ENCODE assay signal across 24 cellular contexts in the genomic region with DNA sequence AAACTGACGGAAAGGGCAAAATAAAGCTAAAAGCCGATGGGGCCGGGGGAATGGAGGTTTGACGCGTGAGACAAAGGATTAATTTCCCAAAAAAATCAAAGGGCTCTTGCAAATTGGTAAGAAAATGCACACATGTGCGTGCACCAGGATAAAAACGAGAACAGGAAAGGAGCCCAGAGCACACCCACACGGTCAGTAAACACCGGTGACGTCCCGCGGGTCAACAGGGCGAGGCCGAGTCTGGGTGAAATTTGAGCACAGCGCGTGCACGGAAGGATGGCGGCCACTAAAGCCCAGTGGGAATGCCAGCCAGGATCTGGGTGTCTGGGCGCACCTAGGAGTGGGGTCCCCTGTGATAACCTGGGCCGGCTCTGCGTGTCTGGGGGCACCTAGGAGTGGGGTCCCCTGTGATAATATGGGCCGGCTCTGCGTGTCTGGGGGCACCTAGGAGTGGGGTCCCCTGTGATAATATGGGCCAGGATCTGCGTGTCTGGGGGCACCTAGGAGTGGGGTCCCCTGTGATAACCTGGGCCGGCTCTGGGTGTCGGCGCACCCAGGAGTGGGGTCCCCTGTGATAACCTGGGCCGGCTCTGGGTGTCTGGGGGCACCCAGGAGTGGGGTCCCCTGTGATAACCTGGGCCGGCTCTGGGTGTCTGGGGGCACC.
"Had no signal": no experiment of that assay in that cellular context is flagged by ENCODE, and none has a peak within 500 bp of the region (broad histone marks: within the 10 kb centered on the region; RNA-seq: fewer than 3 reads in every experiment).

No MANE protein-coding gene starts in this region.

- H3K9me3 ChIP-seq: gastrocnemius medialis, heart left ventricle, neutrophil, prostate gland, right atrium auricular region, testis, tibial artery had no signal

- DNase-seq: cerebellar nuclear complex; cortex of kidney; dorsolateral prefrontal cortex; effector CD4-positive, alpha-beta T cell; gastrocnemius medialis; heart left ventricle; kidney; naive B cell; stimulated activated CD4-positive, alpha-beta T cell treated with anti-CD3 and anti-CD28 coated beads, Interleukin-12 subunit alpha, Interleukin-12 subunit beta, amount 100 ng/mL, for 4 hours; stimulated activated CD4-positive, alpha-beta T cell treated with anti-CD3 and anti-CD28 coated beads, Interleukin-1b, Interleukin-23, amount 100 ng/mL, for 48 hours; stimulated activated CD4-positive, alpha-beta T cell treated with anti-CD3 and anti-CD28 coated beads, Interleukin-4, amount 100 ng/mL, for 1 hour; stimulated activated CD8-positive, alpha-beta memory T cell treated with anti-CD3 and anti-CD28 coated beads, Interleukin-4, amount 100 ng/mL, for 48 hours; stimulated activated naive CD4-positive, alpha-beta T cell; stimulated activated naive CD8-positive, alpha-beta T cell treated with anti-CD3 and anti-CD28 coated beads, Interleukin-15, amount 100 ng/mL, for 72 hours; testis; tibial artery had no signal

- H3K4me1 ChIP-seq: gastrocnemius medialis, prostate gland had no signal

- H3K79me2 ChIP-seq: hepatocyte had no signal

- H3K4me3 ChIP-seq: dorsolateral prefrontal cortex, gastrocnemius medialis, heart left ventricle, hepatocyte, lung, prostate gland, right atrium auricular region, smooth muscle cell, testis, tibial artery had no signal

- ATAC-seq: gastrocnemius medialis; heart left ventricle; natural killer cell treated with Interleukin-12 subunit alpha and Interleukin-12 subunit beta and Interleukin-15 and Interleukin-18, amount 100 ng/mL, for 72 hours; sciatic nerve had no signal

- H3K27me3 ChIP-seq: dorsolateral prefrontal cortex, hepatocyte, right atrium auricular region, testis had no signal

- H2AFZ ChIP-seq: hepatocyte had no signal

- H3K36me3 ChIP-seq: gastrocnemius medialis, heart left ventricle, neutrophil, prostate gland, right atrium auricular region, tibial artery had no signal

- H3K27ac ChIP-seq: gastrocnemius medialis, heart left ventricle, hepatocyte, neutrophil, prostate gland, right atrium auricular region, testis, tibial artery had no signal

- H3K4me2 ChIP-seq: hepatocyte, smooth muscle cell had no signal
